8 cellular contexts compared by ENCODE assay signal in genomic region chr20:2873010-2873746, GRCh38. TPM values are rescaled to one million over a fixed set of nuclear protein-coding genes. Genes with fewer than 3 reads are reported as not detected.
DNase-seq lines count a peak whose midpoint lies in the region; ATAC-seq and TF ChIP-seq lines count a peak whose summit lies in the region.

TSS of gene PTPRA (plus strand) at chr20:2873481. CDS start at chr20:2964278, 90,797 bp downstream.

- ATAC-seq in HG03432 (IDR thresholded peaks at IDR 0.05; ENCODE audit: unreplicated experiment) = peak; percentile 93

- DNase-seq in AML-193 (lab: John Stamatoyannopoulos, UW) = peak; percentile 78 to 80
- peak; percentile 91 for DNase-seq in NCI-H460 (ENCODE audit: extremely low read depth, low read depth)
- peak; percentile 88 to 92 for DNase-seq in activated CD4-positive, alpha-beta T cell treated with anti-CD3 and anti-CD28 coated beads for 24 hours (ENCODE audit: low read depth in 2 of 2)
- DNase-seq in cerebellum (ENCODE audit: low spot score) = peak; percentile 97
- peak; percentile 77 for DNase-seq in kidney glomerular epithelial cell (lab: John Stamatoyannopoulos, UW)
- DNase-seq in stimulated activated CD4-positive, alpha-beta T cell treated with anti-CD3 and anti-CD28 coated beads, Interleukin-15, amount 100 ng/mL, for 48 hours (ENCODE audit: low read depth in 2 of 2) = peak; percentile 86 to 90

- TF ChIP-seq POLR2A in GM19099 (IDR thresholded peaks at IDR 0.05; ENCODE audit: extremely low read depth, insufficient read length, low read depth) = peak; percentile 99

RNA-seq across cellular contexts. Expression of gene PTPRA, which starts in this region (rescaled TPM):
- total RNA-seq in NCI-H460 (2014; rRNA removed; shearing (Covaris generic)) = 28.2 and 33.0 TPM in 2 replicates
- polyA plus RNA-seq in NCI-H460 (2014; cell fraction: nucleus; rRNA removed) = 16.7 and 17.0 TPM in 2 replicates
- total RNA-seq in cerebellum = 103 TPM

Comparison
In these comparisons a context has a peak if more than half of its experiments do, and no peak if none do; other contexts are left out.
1. Peak in every context shown above with its lines: DNase-seq and ATAC-seq.